21 cellular contexts compared by ENCODE assay signal in genomic region chr1:95139039-95139438, GRCh38. TPM values are rescaled to one million over a fixed set of nuclear protein-coding genes. Genes with fewer than 3 reads are reported as not detected.
"Had no signal": no experiment of that assay in that cellular context is flagged by ENCODE, and none has a peak within 500 bp of the region (broad histone marks: within the 10 kb centered on the region; RNA-seq: fewer than 3 reads in every experiment).

No MANE protein-coding gene starts in this region.

- H3K27ac ChIP-seq: colonic mucosa, gastrocnemius medialis, left ventricle myocardium inferior, lower lobe of right lung, neural progenitor cell, ovary, stomach, thoracic aorta had no signal

- DNase-seq: colonic mucosa; dermis blood vessel endothelial cell; gastrocnemius medialis; immature natural killer cell; left ventricle myocardium inferior; lower lobe of right lung; mesenchymal stem cell; midbrain; nucleus accumbens; ovary; right cardiac atrium; small intestine; stimulated activated CD4-positive, alpha-beta T cell treated with anti-CD3 and anti-CD28 coated beads, Interleukin-12 subunit alpha, Interleukin-12 subunit beta, amount 100 ng/mL, for 4 hours; stimulated activated naive CD4-positive, alpha-beta T cell; stomach; substantia nigra; trophoblast cell had no signal

- ATAC-seq: esophagus mucosa; gastrocnemius medialis; lower lobe of right lung; natural killer cell treated with Interleukin-12 subunit alpha and Interleukin-12 subunit beta and Interleukin-15 and Interleukin-18, amount 100 ng/mL, for 72 hours; right cardiac atrium had no signal

RNA-seq across cellular contexts. Expression of gene TLCD4, which starts 21.9 kb away (rescaled TPM):
- total RNA-seq: natural killer cell treated with Interleukin-12 subunit alpha and Interleukin-12 subunit beta and Interleukin-15 and Interleukin-18, amount 100 ng/mL, for 72 hours had no signal
